ENCODE assay signal across 16 cellular contexts in the genomic region with DNA sequence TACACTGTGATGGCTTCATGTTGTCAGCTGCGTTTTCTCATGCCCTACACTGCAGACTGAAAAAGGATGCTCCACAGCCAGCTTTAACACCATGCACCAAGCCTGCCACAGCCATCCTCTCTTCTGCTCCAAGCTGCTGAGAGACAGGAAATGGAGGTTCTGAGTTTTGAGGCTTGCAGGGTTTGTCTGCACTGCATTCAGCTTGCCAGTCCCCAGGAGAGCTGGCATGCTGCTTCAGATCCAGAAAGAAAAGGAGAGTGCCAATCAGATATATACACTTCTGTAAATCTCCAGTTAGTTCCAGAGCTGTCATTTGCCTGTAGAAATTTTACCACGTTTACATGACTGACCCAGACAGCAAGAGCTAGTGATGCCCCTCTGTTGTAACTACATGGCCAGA.
DNase-seq lines count a peak whose midpoint lies in the region; ATAC-seq and TF ChIP-seq lines count a peak whose summit lies in the region.
"Had no signal": no experiment of that assay in that cellular context is flagged by ENCODE, and none has a peak within 500 bp of the region (broad histone marks: within the 10 kb centered on the region; RNA-seq: fewer than 3 reads in every experiment).

No MANE protein-coding gene starts in this region.

- no peak for TF ChIP-seq CTCF in parathyroid adenoma (IDR thresholded peaks at IDR 0.05)
- no peak for TF ChIP-seq CTCF in thyroid gland (IDR thresholded peaks at IDR 0.05)

- H2AFZ ChIP-seq in parathyroid adenoma, result peak overlapping the region; percentile 68
- H2AFZ ChIP-seq: PC-9 had no signal

- H3K4me2 ChIP-seq in parathyroid adenoma (ENCODE audit: low read length), result no peak overlapping the region
- H3K4me2 ChIP-seq: KMS-11, PC-9 had no signal

- H3K36me3 ChIP-seq in parathyroid adenoma (ENCODE audit: control insufficient read depth, insufficient read depth, low read length), result no peaks in the 10 kb centered on the region
- H3K36me3 ChIP-seq in thyroid gland, result no peaks in the 10 kb centered on the region

- WGBS in thyroid gland, 2 donors, result 68 to 84% methylated on average over 2 of the region's 2 CpGs

- H3K9ac ChIP-seq in parathyroid adenoma, result no peak overlapping the region
- H3K9ac ChIP-seq: KMS-11 had no signal

- H3K9me3 ChIP-seq in parathyroid adenoma (ENCODE audit: control insufficient read depth, low read length) (no peaks in the 10 kb centered on the region), thyroid gland (no peaks in the 10 kb centered on the region)

- H3K27ac ChIP-seq in parathyroid adenoma (no peak overlapping the region), thyroid gland (no peak overlapping the region)
- H3K27ac ChIP-seq: C4-2B, KMS-11, PC-9 had no signal

- H3K79me2 ChIP-seq in parathyroid adenoma, result no peaks in the 10 kb centered on the region

- no peak overlapping the region for H3K4me3 ChIP-seq in Jurkat, Clone E6-1 (ENCODE audit: low read length)
- H3K4me3 ChIP-seq in parathyroid adenoma (ENCODE audit: low read depth, low read length) (no peak overlapping the region), thyroid gland (replicated peaks in 1 of 3) (no peak overlapping the region)
- H3K4me3 ChIP-seq: PC-9 had no signal

- H3K4me1 ChIP-seq in parathyroid adenoma (peaks cover 10% of the 10 kb centered on the region), thyroid gland (no peaks in the 10 kb centered on the region)

- no peak for TF ChIP-seq POLR2A in thyroid gland (IDR thresholded peaks at IDR 0.05)

- no peak for ATAC-seq in GM18511 (IDR thresholded peaks at IDR 0.05; ENCODE audit: unreplicated experiment)

- intact Hi-C loops in thyroid gland (cut with DNase I), result no loop called here

- no peaks in the 10 kb centered on the region for H3K27me3 ChIP-seq in parathyroid adenoma (ENCODE audit: control insufficient read depth, insufficient read depth, low read length)
- no peaks in the 10 kb centered on the region for H3K27me3 ChIP-seq in thyroid gland

- peak; percentile 8 for DNase-seq in Jurkat, Clone E6-1 (ENCODE audit: low read depth, low spot score)
- DNase-seq in SK-N-DZ (ENCODE audit: low spot score) (peak; percentile 23), cerebellum (ENCODE audit: low spot score) (peak; percentile 54), thyroid gland (no peak), epidermal melanocyte (ENCODE audit: insufficient read length, low spot score) (no peak), NCI-H1092 (lab: John Stamatoyannopoulos, UW) (no peak)
- DNase-seq: ACHN, NCI-H1436 treated with DMSO at 0.1 percent for 48 hours, NCI-H2029 treated with DMSO at 0.1 percent for 48 hours, NCI-H510A, NCI-H82, PC-9 had no signal

Comparison
In these comparisons a context has a peak if more than half of its experiments do, and no peak if none do; other contexts are left out.
1. DNase-seq: peak in Jurkat, Clone E6-1 (single experiment), SK-N-DZ (single experiment) and cerebellum (single experiment); none in thyroid gland (0 of 2), epidermal melanocyte (single experiment) and NCI-H1092 (single experiment).